ENCODE assay signal across 11 cellular contexts in the genomic region with DNA sequence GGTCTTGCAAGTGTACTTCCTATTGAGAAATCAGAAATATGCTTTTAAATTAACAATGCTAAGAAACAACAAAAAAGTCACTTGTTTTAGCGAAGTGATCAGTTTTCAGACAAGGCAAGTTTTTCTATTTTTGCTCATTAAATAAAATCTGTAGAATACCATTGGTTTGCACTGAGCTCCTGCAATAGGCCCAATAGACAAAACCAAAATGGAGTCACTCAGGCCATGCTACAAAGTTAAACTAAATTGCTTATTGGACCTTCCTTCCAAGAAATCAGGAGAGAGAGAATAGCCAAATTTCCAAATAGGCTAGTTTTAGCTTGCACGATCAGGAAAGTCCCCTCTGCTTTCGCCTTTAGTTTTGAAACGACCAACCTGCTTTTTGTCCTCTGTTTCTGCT.
"Had no signal": no experiment of that assay in that cellular context is flagged by ENCODE, and none has a peak within 500 bp of the region (broad histone marks: within the 10 kb centered on the region; RNA-seq: fewer than 3 reads in every experiment).

No MANE protein-coding gene starts in this region.

- H3K9me3 ChIP-seq: HAP-1 had no signal

- H3K27ac ChIP-seq: GM23248 had no signal

- H3K4me3 Mint-ChIP-seq: GM23338, H9, HFFc6 had no signal

- DNase-seq: GM23248, GOT3, H7, H9, HCEC 1CT, HFFc6 had no signal

- ATAC-seq: GM23338, HCT116 had no signal

- H3K4me1 Mint-ChIP-seq: GM23338 had no signal

- H3K4me2 ChIP-seq: GM23338 had no signal

- H3K9ac ChIP-seq: GM23248 had no signal

- H3K4me1 ChIP-seq: HAP-1 had no signal

- H3K9me3 Mint-ChIP-seq: GM23338, H9 had no signal

- H3K27ac Mint-ChIP-seq: GM23338, H9, HFFc6 had no signal

- H3K4me3 ChIP-seq: GM23248, GM23338, HAP-1 had no signal

- FAIRE-seq: H1, H54 had no signal

- H3K36me3 ChIP-seq: HAP-1 had no signal

- H2AFZ ChIP-seq: GM23248 had no signal
